ENCODE assay signal across 8 cellular contexts in the genomic region with DNA sequence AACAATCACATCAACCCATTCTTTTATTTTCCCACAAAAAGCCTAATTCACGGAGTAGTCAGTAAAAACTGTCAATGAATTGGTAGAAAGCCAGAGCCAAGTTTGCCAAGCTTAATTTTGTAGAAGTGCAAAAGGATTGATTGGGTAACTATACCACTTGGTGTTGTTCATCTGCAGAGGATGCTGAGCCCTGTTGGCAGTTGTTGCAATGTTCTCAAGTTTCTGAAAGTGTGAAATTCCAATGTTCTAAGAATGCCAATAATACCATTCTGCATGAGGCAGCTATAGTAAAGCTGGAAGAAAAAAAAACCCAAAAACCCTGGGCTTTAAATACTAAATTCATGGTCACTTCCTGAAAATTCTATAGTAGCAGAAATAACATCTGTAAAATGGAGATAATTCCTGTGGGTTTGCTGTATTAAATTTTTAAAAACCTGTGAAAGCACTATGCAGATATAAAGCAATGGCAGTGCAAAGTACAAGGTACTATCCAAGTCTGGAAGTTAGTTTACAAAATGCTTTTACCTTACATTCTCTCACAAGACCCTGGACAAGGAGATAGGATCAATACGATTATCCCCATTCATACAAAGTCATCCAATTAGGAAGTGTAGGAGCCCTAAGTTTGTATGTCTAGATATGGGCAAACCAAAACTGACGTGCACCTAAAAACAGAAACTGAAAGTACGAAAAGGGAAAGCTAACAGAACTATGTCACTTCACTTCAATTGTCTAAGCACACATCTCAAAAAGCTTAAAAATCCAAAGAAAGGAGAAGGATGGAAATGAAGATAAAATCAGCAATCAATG. TPM values are rescaled to one million over a fixed set of nuclear protein-coding genes. Genes with fewer than 3 reads are reported as not detected.
DNase-seq lines count a peak whose midpoint lies in the region; ATAC-seq and TF ChIP-seq lines count a peak whose summit lies in the region.

No MANE protein-coding gene starts in this region.

- peak; percentile 89 for ATAC-seq in GM19455 (IDR thresholded peaks at IDR 0.05; ENCODE audit: unreplicated experiment)
- peak; percentile 93 for ATAC-seq in HG03457 (IDR thresholded peaks at IDR 0.05; ENCODE audit: unreplicated experiment)

- peaks cover 10 to 20% (median 16%) of the 10 kb centered on the region in 3 donors for H3K4me1 Mint-ChIP-seq in CD8-positive, alpha-beta memory T cell
- no peaks in the 10 kb centered on the region for H3K4me1 Mint-ChIP-seq in progenitor cell of endocrine pancreas (ENCODE audit: low read depth)

- no peaks in the 10 kb centered on the region for H3K9me3 Mint-ChIP-seq in CD8-positive, alpha-beta memory T cell
- peaks cover 3% of the 10 kb centered on the region for H3K9me3 Mint-ChIP-seq in progenitor cell of endocrine pancreas (ENCODE audit: low read depth)

- H3K4me1 ChIP-seq in CD8-positive, alpha-beta memory T cell (ENCODE audit: insufficient read depth, low read length) = peaks cover 5% of the 10 kb centered on the region

- no peaks in the 10 kb centered on the region for H3K9me3 ChIP-seq in CD8-positive, alpha-beta memory T cell (ENCODE audit: low read length)

- no peaks in the 10 kb centered on the region for H3K27me3 ChIP-seq in CD8-positive, alpha-beta memory T cell (ENCODE audit: insufficient read depth, low read length, poor library complexity, severe bottlenecking)

- CTCF ChIA-PET in CD8-positive, alpha-beta memory T cell (lab: Charles Lee) = no interaction called here

- peak in 2 of 5 donors; percentile 7 to 16 for DNase-seq in CD8-positive, alpha-beta memory T cell
- DNase-seq in amniotic epithelial cell (ENCODE audit: low read depth) (peak; percentile 26), myocyte (ENCODE audit: low read depth) (peak; percentile 58), progenitor cell of endocrine pancreas (ENCODE audit: low spot score, unreplicated experiment) (no peak), NCI-H446 (lab: John Stamatoyannopoulos, UW) (no peak), NCI-H187 treated with DMSO at 0.1 percent for 48 hours (lab: John Stamatoyannopoulos, UW) (no peak)

- POLR2A ChIA-PET in CD8-positive, alpha-beta memory T cell (lab: Charles Lee) = no interaction called here

- peak overlapping the region; percentile 49 to 83 (median 77) for H3K4me3 Mint-ChIP-seq in CD8-positive, alpha-beta memory T cell
- H3K4me3 Mint-ChIP-seq in progenitor cell of endocrine pancreas (ENCODE audit: low read depth) = no peak overlapping the region

- peak overlapping the region in 7 of 8 donors; percentile 61 to 89 (median 76) for H3K27ac Mint-ChIP-seq in CD8-positive, alpha-beta memory T cell
- H3K27ac Mint-ChIP-seq in progenitor cell of endocrine pancreas = no peak overlapping the region

- no peak overlapping the region for H3K27ac ChIP-seq in CD8-positive, alpha-beta memory T cell (ENCODE audit: low read depth, low read length)

- H3K27me3 Mint-ChIP-seq in CD8-positive, alpha-beta memory T cell = peaks cover 0 to 10% of the 10 kb centered on the region in 2 donors
- peaks cover 10% of the 10 kb centered on the region for H3K27me3 Mint-ChIP-seq in progenitor cell of endocrine pancreas

- no peaks in the 10 kb centered on the region for H3K36me3 ChIP-seq in CD8-positive, alpha-beta memory T cell (ENCODE audit: insufficient read depth, low read length)

- peak overlapping the region; percentile 31 for H3K4me3 ChIP-seq in CD8-positive, alpha-beta memory T cell (ENCODE audit: low read length)

- TF ChIP-seq CTCF in progenitor cell of endocrine pancreas (IDR thresholded peaks at IDR 0.05; ENCODE audit: unreplicated experiment) = no peak

- peaks cover 0 to 6% (median 0%) of the 10 kb centered on the region in 3 donors for H3K36me3 Mint-ChIP-seq in CD8-positive, alpha-beta memory T cell
- H3K36me3 Mint-ChIP-seq in progenitor cell of endocrine pancreas (ENCODE audit: insufficient read depth) = no peaks in the 10 kb centered on the region

RNA-seq across cellular contexts. Expression of a gene that starts 6.1 kb away (rescaled TPM):
- total RNA-seq in CD8-positive, alpha-beta memory T cell = not detected
- polyA plus RNA-seq in CD8-positive, alpha-beta memory T cell = not detected
- total RNA-seq in myocyte (not detected in 2 replicates), progenitor cell of endocrine pancreas (0.91 and 2.3 TPM in 2 replicates)
- not detected for polyA plus RNA-seq in myocyte (2012)

Comparison
In these comparisons a context has a peak if more than half of its experiments do, and no peak if none do; other contexts are left out.
1. DNase-seq: peak in amniotic epithelial cell (single experiment) and myocyte (single experiment); none in progenitor cell of endocrine pancreas (single experiment), NCI-H446 (0 of 2) and NCI-H187 treated with DMSO at 0.1 percent for 48 hours (single experiment).